In the genomic region with DNA sequence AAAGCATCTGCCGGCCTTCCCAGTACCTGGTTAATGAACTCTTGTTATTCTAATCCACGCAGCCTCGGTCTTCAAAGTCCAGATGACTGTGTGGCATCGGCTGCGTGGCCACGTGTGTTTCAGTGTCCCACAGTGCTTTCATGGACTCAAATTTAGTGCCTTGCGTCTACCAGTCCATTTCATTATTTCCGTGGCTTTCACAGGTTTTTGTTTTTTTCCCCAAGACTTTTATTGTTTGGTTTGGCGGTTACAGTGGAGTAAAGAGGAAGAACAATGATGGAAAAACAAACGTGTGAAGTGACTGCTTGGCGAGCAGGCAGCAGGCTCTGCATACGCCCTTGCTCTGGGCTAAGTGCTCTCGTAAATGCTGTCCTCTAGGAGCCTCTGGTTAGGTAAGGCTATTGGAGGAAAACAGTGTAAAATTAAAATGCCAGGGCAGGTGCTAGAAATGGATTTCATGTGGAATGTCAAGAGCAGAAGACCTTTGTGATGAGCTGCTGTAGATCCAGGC, we compare ENCODE assay signal across 18 cellular contexts.
DNase-seq lines count a peak whose midpoint lies in the region; ATAC-seq, FAIRE-seq and TF ChIP-seq lines count a peak whose summit lies in the region.
"Had no signal": no experiment of that assay in that cellular context is flagged by ENCODE, and none has a peak within 500 bp of the region (broad histone marks: within the 10 kb centered on the region; RNA-seq: fewer than 3 reads in every experiment).

No MANE protein-coding gene starts in this region.

- no TSS peak for BruUV-seq in PC-3 (replicated peaks; lab: Mats Ljungman, UMichigan)

- no peaks in the 10 kb centered on the region for H3K4me1 ChIP-seq in PC-3 (ENCODE audit: insufficient read depth, low read length)
- no peaks in the 10 kb centered on the region for H3K4me1 ChIP-seq in mucosa of descending colon (ENCODE audit: low read depth)

- H3K9ac ChIP-seq in PC-3 (ENCODE audit: low read length): no peak overlapping the region

- no peaks in the 10 kb centered on the region for H3F3A ChIP-seq in PC-3 (ENCODE audit: low read length, unreplicated experiment)

- H3K79me2 ChIP-seq in PC-3 (ENCODE audit: low read length): no peaks in the 10 kb centered on the region

- intact Hi-C loops in PC-3 (cut with micrococcal nuclease): no loop called here
- intact Hi-C loops in mucosa of descending colon (cut with DNase I, micrococcal nuclease): no loop called here

- no peak overlapping the region for H3K27ac ChIP-seq in PC-3 (ENCODE audit: low read length)
- H3K27ac ChIP-seq: RWPE1 had no signal

- H3K9me2 ChIP-seq in PC-3 (replicated peaks; ENCODE audit: low read length): no peaks in the 10 kb centered on the region

- POLR2A ChIA-PET in PC-3 (lab: Charles Lee; ENCODE audit: unreplicated experiment): no interaction called here

- no peak for TF ChIP-seq CTCF in LNCaP clone FGC (IDR thresholded peaks at IDR 0.05; ENCODE audit: control insufficient read depth, extremely low read depth, insufficient read depth)
- no peak for TF ChIP-seq CTCF in PC-3 (conservative IDR thresholded peaks at IDR 0.05; ENCODE audit: low read depth, low read length)
- no peak for TF ChIP-seq CTCF in mucosa of descending colon (IDR thresholded peaks at IDR 0.05)

- H3K9me3 ChIP-seq in PC-3 (ENCODE audit: low read length) (no peaks in the 10 kb centered on the region), mucosa of descending colon (no peaks in the 10 kb centered on the region)

- no peak overlapping the region for H3K4me2 ChIP-seq in PC-3 (ENCODE audit: low read length)

- no peaks in the 10 kb centered on the region for H3K36me3 ChIP-seq in PC-3 (ENCODE audit: low read depth, low read length)
- no peaks in the 10 kb centered on the region for H3K36me3 ChIP-seq in mucosa of descending colon (ENCODE audit: low read depth)

- H3K27me3 ChIP-seq in PC-3 (ENCODE audit: low read length): peaks cover 20% of the 10 kb centered on the region; the same call in 1 of the 2 replicates

- H4K20me1 ChIP-seq in PC-3 (ENCODE audit: low read length): no peaks in the 10 kb centered on the region

- no peak for FAIRE-seq in HTR-8/SVneo (lab: Jason Lieb, UNC)
- FAIRE-seq: A204.1, H54, HepG2 had no signal

- peak; percentile 75 for DNase-seq in DMS153 treated with DMSO at 0.1 percent for 48 hours (lab: John Stamatoyannopoulos, UW; ENCODE audit: unreplicated experiment)
- DNase-seq in LNCaP clone FGC (ENCODE audit: low read depth): peak; percentile 80
- no peak for DNase-seq in PC-3
- no peak for DNase-seq in mucosa of descending colon
- no peak for DNase-seq in NCI-H1092 (lab: John Stamatoyannopoulos, UW)
- DNase-seq in left lobe of liver (ENCODE audit: low spot score): no peak
- no peak for DNase-seq in HTR-8/SVneo (ENCODE audit: insufficient read length, low spot score)
- DNase-seq: HFFc6, NCI-H1105, NCI-H146, NCI-H2081, NCI-H446 treated with DMSO at 0.1 percent for 48 hours, T-cell had no signal

- H2AFZ ChIP-seq in PC-3 (ENCODE audit: low read length): no peak overlapping the region

- peak; percentile 67 for ATAC-seq in PC-3
- ATAC-seq in mucosa of descending colon: peak; percentile 50
- ATAC-seq in left lobe of liver: no peak
- ATAC-seq: HepG2, K562, T-cell had no signal

- CTCF ChIA-PET in PC-3 (lab: Charles Lee): no interaction called here

- H3K4me3 ChIP-seq in LNCaP clone FGC (ENCODE audit: low read depth, low read length): no peak overlapping the region
- no peak overlapping the region for H3K4me3 ChIP-seq in PC-3 (ENCODE audit: low read length)
- no peak overlapping the region for H3K4me3 ChIP-seq in mucosa of descending colon
- H3K4me3 ChIP-seq: K562 had no signal

Comparison
In these comparisons a context has a peak if more than half of its experiments do, and no peak if none do; other contexts are left out.
1. DNase-seq: peak in DMS153 treated with DMSO at 0.1 percent for 48 hours (single experiment) and LNCaP clone FGC (single experiment); none in PC-3 (single experiment), mucosa of descending colon (0 of 3), NCI-H1092 (single experiment), left lobe of liver (single experiment) and HTR-8/SVneo (single experiment).